Comparison of ENCODE assay signal across 20 cellular contexts in genomic region chr4:94578195-94578594, GRCh38.
"Had no signal": no experiment of that assay in that cellular context is flagged by ENCODE, and none has a peak within 500 bp of the region (broad histone marks: within the 10 kb centered on the region; RNA-seq: fewer than 3 reads in every experiment).

No MANE protein-coding gene starts in this region.

- H3K4me1 ChIP-seq: colonic mucosa had no signal

- H3K4me3 Mint-ChIP-seq: endodermal cell; naive thymus-derived CD4-positive, alpha-beta T cell; nephron progenitor cell; type B pancreatic cell had no signal

- H3K27ac ChIP-seq: colonic mucosa, ovary, suprapubic skin, thyroid gland had no signal

- H3K9me3 Mint-ChIP-seq: endodermal cell; naive thymus-derived CD4-positive, alpha-beta T cell; nephron progenitor cell; type B pancreatic cell had no signal

- ATAC-seq: heart left ventricle; naive thymus-derived CD4-positive, alpha-beta T cell; right cardiac atrium; stimulated activated naive CD8-positive, alpha-beta T cell treated with anti-CD3 and anti-CD28 coated beads, Interleukin-15, Interleukin-2, amounts not matched to agents 100 U/mL and 50 U/mL, for 24 hours had no signal

- FAIRE-seq: endothelial cell of umbilical vein had no signal

- DNase-seq: colonic mucosa; dermis blood vessel endothelial cell; endodermal cell; erythroblast; heart left ventricle; hippocampal formation; kidney glomerular epithelial cell; mammary epithelial cell; naive thymus-derived CD4-positive, alpha-beta T cell; nephron progenitor cell; ovary; right cardiac atrium; stimulated activated CD4-positive, alpha-beta T cell treated with anti-CD3 and anti-CD28 coated beads, Interleukin-2, amount 100 ng/mL, for 48 hours; stimulated activated naive CD8-positive, alpha-beta T cell treated with anti-CD3 and anti-CD28 coated beads, Interleukin-15, Interleukin-2, amounts not matched to agents 100 U/mL and 50 U/mL, for 24 hours; thyroid gland; uterus had no signal

- H3K27ac Mint-ChIP-seq: endodermal cell; naive thymus-derived CD4-positive, alpha-beta T cell; nephron progenitor cell; type B pancreatic cell had no signal

- H3K9me3 ChIP-seq: colonic mucosa, heart left ventricle, ovary, suprapubic skin, thyroid gland, uterus had no signal

- H3K27me3 ChIP-seq: colonic mucosa, heart left ventricle, ovary, suprapubic skin, thyroid gland, uterus had no signal

- H3K36me3 ChIP-seq: colonic mucosa, ovary, thyroid gland, uterus had no signal

- H3K27me3 Mint-ChIP-seq: naive thymus-derived CD4-positive, alpha-beta T cell; type B pancreatic cell had no signal

- H3K4me3 ChIP-seq: colonic mucosa, heart left ventricle, ovary, smooth muscle cell, suprapubic skin, thyroid gland, uterus had no signal

- H3K4me2 ChIP-seq: smooth muscle cell had no signal
